29 cellular contexts compared by ENCODE assay signal in the genomic region with DNA sequence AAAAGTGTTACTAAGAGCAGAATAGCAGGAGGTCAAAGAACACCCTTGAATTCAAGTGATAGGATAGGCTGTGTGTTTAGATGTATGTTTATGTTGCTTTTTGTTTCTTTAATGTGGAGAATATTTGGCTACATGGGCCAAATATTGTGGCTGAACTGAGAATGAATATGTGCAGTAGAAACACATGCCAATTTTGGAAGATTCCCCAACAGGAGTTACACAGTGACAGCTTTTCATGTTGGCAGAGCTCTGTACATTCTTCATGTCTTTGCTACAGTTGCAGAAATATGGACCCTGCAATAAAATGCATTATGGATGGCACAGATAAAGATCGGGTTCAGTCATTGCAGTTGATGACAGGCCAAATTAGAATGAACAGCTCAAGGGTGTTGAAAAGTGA.
"Had no signal": no experiment of that assay in that cellular context is flagged by ENCODE, and none has a peak within 500 bp of the region (broad histone marks: within the 10 kb centered on the region; RNA-seq: fewer than 3 reads in every experiment).

No MANE protein-coding gene starts in this region.

- H3K4me1 ChIP-seq: neural progenitor cell, prostate gland, vagina had no signal

- H3K4me2 ChIP-seq: neural progenitor cell had no signal

- H2AFZ ChIP-seq: neural progenitor cell, parathyroid adenoma had no signal

- H3K27me3 Mint-ChIP-seq: stimulated activated naive CD8-positive, alpha-beta T cell treated with anti-CD3 and anti-CD28 coated beads, Interleukin-15, amount 100 ng/mL, for 72 hours had no signal

- H3K79me2 ChIP-seq: parathyroid adenoma had no signal

- H3K36me3 ChIP-seq: neural progenitor cell, ovary, prostate gland, right atrium auricular region, right lobe of liver, sigmoid colon, thoracic aorta, thyroid gland, tibial nerve, upper lobe of left lung, vagina had no signal

- H3K27me3 ChIP-seq: neural progenitor cell, ovary, right atrium auricular region, right lobe of liver, sigmoid colon, thyroid gland, tibial nerve, upper lobe of left lung, vagina had no signal

- H3K4me3 ChIP-seq: neural progenitor cell, ovary, prostate gland, right atrium auricular region, right lobe of liver, sigmoid colon, thoracic aorta, thyroid gland, tibial nerve, upper lobe of left lung, vagina had no signal

- H3K4me1 Mint-ChIP-seq: stimulated activated naive CD8-positive, alpha-beta T cell treated with anti-CD3 and anti-CD28 coated beads, Interleukin-15, amount 100 ng/mL, for 72 hours had no signal

- H3K36me3 Mint-ChIP-seq: naive thymus-derived CD4-positive, alpha-beta T cell; natural killer cell; neural progenitor cell; stimulated activated memory B cell treated with anti-CD40 and anti-IgM and Interleukin-4, amounts not matched to agents 10 μg/mL and 1 μg/mL and 100 μg/mL, for 72 hours had no signal

- H3K27ac ChIP-seq: neural progenitor cell, ovary, parathyroid adenoma, prostate gland, right lobe of liver, sigmoid colon, thoracic aorta, thyroid gland, upper lobe of left lung, vagina had no signal

- H3K9me3 Mint-ChIP-seq: naive thymus-derived CD4-positive, alpha-beta T cell; natural killer cell; nephron; neural progenitor cell; stimulated activated memory B cell treated with anti-CD40 and anti-IgM and Interleukin-4, amounts not matched to agents 10 μg/mL and 1 μg/mL and 100 μg/mL, for 72 hours; stimulated activated naive CD8-positive, alpha-beta T cell treated with anti-CD3 and anti-CD28 coated beads, Interleukin-15, amount 100 ng/mL, for 72 hours had no signal

- H3K4me3 Mint-ChIP-seq: naive thymus-derived CD4-positive, alpha-beta T cell; natural killer cell; nephron; neural progenitor cell; stimulated activated memory B cell treated with anti-CD40 and anti-IgM and Interleukin-4, amounts not matched to agents 10 μg/mL and 1 μg/mL and 100 μg/mL, for 72 hours; stimulated activated naive CD8-positive, alpha-beta T cell treated with anti-CD3 and anti-CD28 coated beads, Interleukin-15, amount 100 ng/mL, for 72 hours had no signal

- DNase-seq: naive thymus-derived CD4-positive, alpha-beta T cell; natural killer cell; occipital lobe; ovary; posterior cingulate gyrus; retina; right lobe of liver; sigmoid colon; small intestine; stimulated activated CD4-positive, alpha-beta T cell treated with anti-CD3 and anti-CD28 coated beads, Interleukin-15, amount 100 ng/mL, for 24 hours; stimulated activated CD4-positive, alpha-beta T cell treated with anti-CD3 and anti-CD28 coated beads, Interleukin-4, amount 100 ng/mL, for 1 hour; stimulated activated CD4-positive, alpha-beta T cell treated with anti-CD3 and anti-CD28 coated beads, Interleukin-4, amount 100 ng/mL, for 4 hours; stimulated activated CD8-positive, alpha-beta memory T cell treated with anti-CD3 and anti-CD28 coated beads, Interleukin-4, amount 100 ng/mL, for 48 hours; stimulated activated naive CD4-positive, alpha-beta T cell; stimulated activated naive CD8-positive, alpha-beta T cell treated with anti-CD3 and anti-CD28 coated beads, Interleukin-15, amount 100 ng/mL, for 72 hours; stimulated activated naive CD8-positive, alpha-beta T cell treated with anti-CD3 and anti-CD28 coated beads, Interleukin-15, Interleukin-2, amounts not matched to agents 100 U/mL and 50 U/mL, for 24 hours; substantia nigra; thyroid gland; trophoblast cell; upper lobe of left lung had no signal

- H3K9me3 ChIP-seq: ovary, prostate gland, right atrium auricular region, right lobe of liver, sigmoid colon, thoracic aorta, thyroid gland, tibial nerve, upper lobe of left lung, vagina had no signal

- H3K9ac ChIP-seq: neural progenitor cell, parathyroid adenoma had no signal

- H3K27ac Mint-ChIP-seq: naive thymus-derived CD4-positive, alpha-beta T cell; natural killer cell; nephron; neural progenitor cell; stimulated activated memory B cell treated with anti-CD40 and anti-IgM and Interleukin-4, amounts not matched to agents 10 μg/mL and 1 μg/mL and 100 μg/mL, for 72 hours; stimulated activated naive CD8-positive, alpha-beta T cell treated with anti-CD3 and anti-CD28 coated beads, Interleukin-15, amount 100 ng/mL, for 72 hours had no signal
